In genomic region chr11:43567396-43567975, GRCh38 we compare ENCODE assay signal across 8 cellular contexts.
A peak's percentile ranks its signal among the peaks of the same experiment; 100 is the strongest.
DNase-seq lines count a peak whose midpoint lies in the region; ATAC-seq and TF ChIP-seq lines count a peak whose summit lies in the region.

No MANE protein-coding gene starts in this region.

- H3K27me3 ChIP-seq in DND-41 (ENCODE audit: insufficient read depth, low read length, poor library complexity) = no peaks in the 10 kb centered on the region
- peaks cover 24% of the 10 kb centered on the region for H3K27me3 ChIP-seq in WERI-Rb-1 (ENCODE audit: insufficient read depth, low read depth, severe bottlenecking)

- H3K27me3 Mint-ChIP-seq in type B pancreatic cell = peaks cover 71% of the 10 kb centered on the region

- H3K9me3 ChIP-seq in DND-41 (ENCODE audit: insufficient read depth, low read length, severe bottlenecking) (no peaks in the 10 kb centered on the region), WERI-Rb-1 (ENCODE audit: severe bottlenecking) (no peaks in the 10 kb centered on the region)

- no peaks in the 10 kb centered on the region for H4K20me1 ChIP-seq in DND-41 (ENCODE audit: insufficient read depth, low read length)

- DNase-seq in DND-41 = peak; percentile 24
- peak; percentile 56 for DNase-seq in HCEC 1CT
- DNase-seq in NCI-H1694 (lab: John Stamatoyannopoulos, UW) = peak; percentile 38
- no peak for DNase-seq in WERI-Rb-1
- peak; percentile 64 for DNase-seq in iPS-NIHi7 (ENCODE audit: extremely low spot score)
- DNase-seq in type B pancreatic cell (ENCODE audit: extremely low spot score, unreplicated experiment) = no peak
- DNase-seq in HPDE6-E6E7 (ENCODE audit: extremely low spot score) = no peak
- no peak for DNase-seq in stimulated activated CD4-positive, alpha-beta T cell treated with anti-CD3 and anti-CD28 coated beads, Interleukin-15, amount 100 ng/mL, for 24 hours

- no peaks in the 10 kb centered on the region for H3K36me3 ChIP-seq in DND-41 (ENCODE audit: insufficient read depth, low read length)
- no peaks in the 10 kb centered on the region for H3K36me3 ChIP-seq in WERI-Rb-1

- H3K9ac ChIP-seq in DND-41 (ENCODE audit: low read depth, low read length) = no peak overlapping the region

- H3K79me2 ChIP-seq in DND-41 (ENCODE audit: insufficient read depth, low read length) = no peaks in the 10 kb centered on the region

- no peak overlapping the region for H3K4me3 Mint-ChIP-seq in type B pancreatic cell

- peak; percentile 80 for TF ChIP-seq CTCF in DND-41 (IDR thresholded peaks at IDR 0.05; ENCODE audit: borderline replicate concordance, extremely low read depth, low read length, poor library complexity, severe bottlenecking)
- TF ChIP-seq CTCF in WERI-Rb-1 (IDR thresholded peaks at IDR 0.05; ENCODE audit: low read depth, low read length) = peak; percentile 67
- TF ChIP-seq CTCF in type B pancreatic cell (conservative IDR thresholded peaks at IDR 0.05) = peak; percentile 89

- no peaks in the 10 kb centered on the region for H3K36me3 Mint-ChIP-seq in type B pancreatic cell

- H3K9me3 Mint-ChIP-seq in type B pancreatic cell = no peaks in the 10 kb centered on the region

- no peak overlapping the region for H3K4me2 ChIP-seq in DND-41 (ENCODE audit: insufficient read depth, low read length)

- H3K27ac Mint-ChIP-seq in type B pancreatic cell = no peak overlapping the region

- H3K4me1 Mint-ChIP-seq in type B pancreatic cell (ENCODE audit: unreplicated experiment) = no peaks in the 10 kb centered on the region

- no peak overlapping the region for H3K27ac ChIP-seq in DND-41 (ENCODE audit: low read length)
- no peak overlapping the region for H3K27ac ChIP-seq in WERI-Rb-1

- H3K4me3 ChIP-seq in DND-41 (ENCODE audit: low read depth in 1 of 2, low read length in 2 of 2) = no peak overlapping the region
- H3K4me3 ChIP-seq in WERI-Rb-1 (ENCODE audit: low read depth, low read length) = no peak overlapping the region

- peak; percentile 87 for ATAC-seq in DND-41 (ENCODE audit: insufficient read depth, low read depth)

- H3K4me1 ChIP-seq in DND-41 (ENCODE audit: insufficient read depth, low read length) = no peaks in the 10 kb centered on the region

- H2AFZ ChIP-seq in DND-41 (ENCODE audit: low read depth, low read length) = no peak overlapping the region

Comparison
In these comparisons a context has a peak if more than half of its experiments do, and no peak if none do; other contexts are left out.
1. DNase-seq: peak in DND-41 (single experiment), HCEC 1CT (single experiment), NCI-H1694 (single experiment) and iPS-NIHi7 (single experiment); none in WERI-Rb-1 (single experiment), type B pancreatic cell (single experiment), HPDE6-E6E7 (single experiment) and stimulated activated CD4-positive, alpha-beta T cell treated with anti-CD3 and anti-CD28 coated beads, Interleukin-15, amount 100 ng/mL, for 24 hours (single experiment).
2. Peak in every context shown above with its lines, with median percentiles within 50 percentile points of each other: CTCF ChIP-seq.